ENCODE assay signal across 1 cellular context in genomic region chr3:50617096-50617791, GRCh38.
TF ChIP-seq lines count a peak whose summit lies in the region.

MAPKAPK3 (plus strand) TSS chr3:50617151; CDS start chr3:50617566, 415 bp downstream.

TF ChIP-seq in A549, 52 proteins besides CTCF, POLR2A, EP300 and RAD21 (continued from another document):
- TF ChIP-seq BCL3 (IDR thresholded peaks at IDR 0.05) (no peak), JUNB (IDR thresholded peaks at IDR 0.05) (no peak), ESRRA (IDR thresholded peaks at IDR 0.05; ENCODE audit: borderline replicate concordance, low read length) (no peak), RARB (CRISPR knock-in tag; IDR thresholded peaks at IDR 0.05) (no peak), CEBPB (IDR thresholded peaks at IDR 0.05) (no peak), EHF (CRISPR knock-in tag; IDR thresholded peaks at IDR 0.05) (no peak), NFE2L2 (conservative IDR thresholded peaks at IDR 0.05; ENCODE audit: low read length) (no peak), FOSB (CRISPR knock-in tag; IDR thresholded peaks at IDR 0.05) (no peak), HOXA7 (CRISPR knock-in tag; IDR thresholded peaks at IDR 0.05) (no peak), MYC (IDR thresholded peaks at IDR 0.05; ENCODE audit: borderline replicate concordance, low read length) (0 out of 2 replicates have a peak, but pooled peaks have one; percentile 37), REST (IDR thresholded peaks at IDR 0.05) (no peak), E2F6 (IDR thresholded peaks at IDR 0.05; ENCODE audit: borderline replicate concordance, low read depth) (peak; percentile 53; the same call in 1 of the 2 replicates), HOXB13 (CRISPR knock-in tag; IDR thresholded peaks at IDR 0.05; ENCODE audit: low read depth) (no peak), CHD4 (IDR thresholded peaks at IDR 0.05; ENCODE audit: borderline replicate concordance) (no peak), BHLHE40 (IDR thresholded peaks at IDR 0.05; ENCODE audit: low read depth, low read length) (no peak), MAZ (IDR thresholded peaks at IDR 0.05; ENCODE audit: borderline replicate concordance, low read depth, low read length) (no peak), NPAS2 (CRISPR knock-in tag; IDR thresholded peaks at IDR 0.05; ENCODE audit: borderline replicate concordance) (no peak), ZSCAN20 (CRISPR knock-in tag; IDR thresholded peaks at IDR 0.05) (no peak), RFX5 (IDR thresholded peaks at IDR 0.05) (no peak), RNF2 (IDR thresholded peaks at IDR 0.05; ENCODE audit: borderline replicate concordance, low read depth) (0 out of 2 replicates have a peak, but pooled peaks have one; percentile 44), SMC3 (IDR thresholded peaks at IDR 0.05) (no peak), KDM1A (IDR thresholded peaks at IDR 0.05; ENCODE audit: low read depth) (no peak), CBX8 (IDR thresholded peaks at IDR 0.05) (no peak), MAX (IDR thresholded peaks at IDR 0.05) (peak; percentile 60), TFCP2L1 (CRISPR knock-in tag; IDR thresholded peaks at IDR 0.05) (no peak)
- TF ChIP-seq, protein P1, sequence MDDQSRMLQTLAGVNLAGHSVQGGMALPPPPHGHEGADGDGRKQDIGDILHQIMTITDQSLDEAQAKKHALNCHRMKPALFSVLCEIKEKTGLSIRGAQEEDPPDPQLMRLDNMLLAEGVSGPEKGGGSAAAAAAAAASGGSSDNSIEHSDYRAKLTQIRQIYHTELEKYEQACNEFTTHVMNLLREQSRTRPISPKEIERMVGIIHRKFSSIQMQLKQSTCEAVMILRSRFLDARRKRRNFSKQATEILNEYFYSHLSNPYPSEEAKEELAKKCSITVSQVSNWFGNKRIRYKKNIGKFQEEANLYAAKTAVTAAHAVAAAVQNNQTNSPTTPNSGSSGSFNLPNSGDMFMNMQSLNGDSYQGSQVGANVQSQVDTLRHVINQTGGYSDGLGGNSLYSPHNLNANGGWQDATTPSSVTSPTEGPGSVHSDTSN (IDR thresholded peaks at IDR 0.05): no peak
